Comparison of ENCODE assay signal across 25 cellular contexts in the genomic region with DNA sequence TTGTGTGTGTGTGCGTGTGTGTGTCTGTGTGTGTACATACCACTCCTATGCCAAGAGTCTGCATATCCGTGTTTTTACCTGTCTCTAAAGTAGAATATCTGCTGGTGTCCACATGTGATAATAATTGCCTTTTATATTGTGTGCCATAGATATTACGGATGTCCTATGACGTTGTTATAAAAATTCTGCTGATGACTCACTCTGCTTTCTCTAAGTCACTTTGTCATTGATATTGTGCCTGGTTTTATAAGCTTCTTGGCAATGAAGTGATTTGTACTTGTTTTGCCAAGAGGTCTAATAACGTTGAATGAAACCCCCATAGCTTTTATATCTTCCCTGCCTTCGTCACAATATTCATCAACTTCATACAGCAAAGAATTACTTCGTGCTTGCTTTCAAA.
"Had no signal": no experiment of that assay in that cellular context is flagged by ENCODE, and none has a peak within 500 bp of the region (broad histone marks: within the 10 kb centered on the region; RNA-seq: fewer than 3 reads in every experiment).

No MANE protein-coding gene starts in this region.

- H3K27me3 ChIP-seq: ascending aorta, body of pancreas had no signal

- DNase-seq: activated B cell treated with CpG ODN at 0.5 μM for 24 hours; activated CD4-positive, alpha-beta T cell treated with anti-CD3 and anti-CD28 coated beads for 1 hour; activated CD4-positive, alpha-beta T cell treated with anti-CD3 and anti-CD28 coated beads, Interleukin-2, amount 10 ng/mL, durations not matched to agents 24 days and 14 days; activated CD4-positive, alpha-beta T cell treated with anti-CD3 and anti-CD28 coated beads, Interleukin-2, amount 50 U/mL, for 48 hours; activated CD8-positive, alpha-beta memory T cell treated with anti-CD3 and anti-CD28 coated beads for 24 hours; activated effector memory CD4-positive, alpha-beta T cell treated with anti-CD3 and anti-CD28 coated beads, Interleukin-2, amount 50 U/mL, for 16 hours; activated naive CD4-positive, alpha-beta T cell treated with Interleukin-2 at 50 U/mL for 16 hours; activated naive CD8-positive, alpha-beta T cell treated with anti-CD3 and anti-CD28 coated beads, Interleukin-2, amount 50 U/mL, for 24 hours; activated T-cell treated with anti-CD3 and anti-CD28 coated beads, Interleukin-2, amount 50 U/mL, for 4 hours; amniotic stem cell; body of pancreas; MM.1S; NCI-H1048; NCI-H1417 treated with DMSO at 0.1 percent for 48 hours; NCI-H1694; NCI-H2029 treated with DMSO at 0.1 percent for 48 hours; NCI-H446; NCI-H524; T-cell; T-helper 2 cell; T1000 had no signal

- H3K4me2 ChIP-seq: KMS-11 had no signal

- H3K9ac ChIP-seq: KMS-11 had no signal

- H3K36me3 ChIP-seq: ascending aorta had no signal

- FAIRE-seq: TTC549 had no signal

- H3K4me3 ChIP-seq: ascending aorta, body of pancreas, SK-N-MC had no signal

- H3K4me1 ChIP-seq: ascending aorta, body of pancreas had no signal

- H3K27ac ChIP-seq: ascending aorta, body of pancreas, KMS-11, SK-N-MC had no signal

- H3K9me3 ChIP-seq: ascending aorta, body of pancreas had no signal
